In genomic region chr5:65198777-65199120, GRCh38 we compare ENCODE assay signal across 13 cellular contexts.
DNase-seq lines count a peak whose midpoint lies in the region; FAIRE-seq and TF ChIP-seq lines count a peak whose summit lies in the region.
"Had no signal": no experiment of that assay in that cellular context is flagged by ENCODE, and none has a peak within 500 bp of the region (broad histone marks: within the 10 kb centered on the region; RNA-seq: fewer than 3 reads in every experiment).

No MANE protein-coding gene starts in this region.

- H3K23ac ChIP-seq in mesenchymal stem cell (ENCODE audit: low read length in 2 of 2), result no peak overlapping the region

- H3K27ac ChIP-seq in mesenchymal stem cell (ENCODE audit: low read length, poor library complexity, severe bottlenecking) (peak overlapping the region; percentile 97), sigmoid colon (no peak overlapping the region)
- H3K27ac ChIP-seq in effector memory CD4-positive, alpha-beta T cell (ENCODE audit: insufficient read depth, low read length, poor library complexity, severe bottlenecking), result no peak overlapping the region
- H3K27ac ChIP-seq: colonic mucosa, spleen had no signal

- H3K79me1 ChIP-seq in mesenchymal stem cell (replicated peaks; ENCODE audit: low read length, poor library complexity, severe bottlenecking), result peaks cover 2% of the 10 kb centered on the region

- H2AFZ ChIP-seq in mesenchymal stem cell (ENCODE audit: low read depth, low read length), result no peak overlapping the region

- no peak for TF ChIP-seq CTCF in bronchial epithelial cell (IDR thresholded peaks at IDR 0.05; ENCODE audit: insufficient read depth, low read length, severe bottlenecking)
- TF ChIP-seq CTCF in sigmoid colon (IDR thresholded peaks at IDR 0.05), result no peak

- H3K4me2 ChIP-seq in mesenchymal stem cell (ENCODE audit: low read length, poor library complexity, severe bottlenecking), result no peak overlapping the region

- no peak overlapping the region for H2BK12ac ChIP-seq in mesenchymal stem cell (ENCODE audit: low read length in 2 of 2)

- no peak overlapping the region for H2AK5ac ChIP-seq in mesenchymal stem cell (ENCODE audit: low read length, severe bottlenecking)

- H3K4me1 ChIP-seq in mesenchymal stem cell (ENCODE audit: control insufficient read depth, insufficient read depth, low read depth, low read length) (peaks cover 3% of the 10 kb centered on the region), sigmoid colon (no peaks in the 10 kb centered on the region)
- H3K4me1 ChIP-seq in effector memory CD4-positive, alpha-beta T cell (ENCODE audit: control insufficient read depth, insufficient read depth, low read length, poor library complexity, severe bottlenecking), result no peaks in the 10 kb centered on the region
- H3K4me1 ChIP-seq: colonic mucosa, spleen had no signal

- H3K4ac ChIP-seq in mesenchymal stem cell (ENCODE audit: low read depth in 1 of 2, low read length in 2 of 2), result no peak overlapping the region

- no peak overlapping the region for H3K4me3 ChIP-seq in bronchial epithelial cell (ENCODE audit: low read depth, low read length)
- H3K4me3 ChIP-seq in mesenchymal stem cell (ENCODE audit: insufficient read depth in 1 of 2, low read depth in 1 of 2, low read length in 2 of 2), result no peak overlapping the region
- no peak overlapping the region for H3K4me3 ChIP-seq in effector memory CD4-positive, alpha-beta T cell (ENCODE audit: insufficient read depth, low read depth, low read length, poor library complexity, severe bottlenecking)
- H3K4me3 ChIP-seq in sigmoid colon, result no peak overlapping the region
- H3K4me3 ChIP-seq: colonic mucosa, spleen had no signal

- H3K9me3 ChIP-seq in mesenchymal stem cell (ENCODE audit: control insufficient read depth, low read length) (no peaks in the 10 kb centered on the region), sigmoid colon (no peaks in the 10 kb centered on the region)
- H3K9me3 ChIP-seq in effector memory CD4-positive, alpha-beta T cell (ENCODE audit: control insufficient read depth, low read length), result no peaks in the 10 kb centered on the region
- H3K9me3 ChIP-seq: colonic mucosa, spleen had no signal

- H4K91ac ChIP-seq in mesenchymal stem cell (ENCODE audit: low read length), result no peak overlapping the region

- no peak overlapping the region for H2BK15ac ChIP-seq in mesenchymal stem cell (ENCODE audit: low read depth, poor library complexity, severe bottlenecking)

- FAIRE-seq in bronchial epithelial cell (lab: Jason Lieb, UNC), result no peak

- WGBS in mesenchymal stem cell, result 0% methylated on average over 1 of the region's 2 CpGs
- 76 to 79% methylated on average over 2 of the region's 2 CpGs for WGBS in sigmoid colon, 2 donors

- H4K8ac ChIP-seq in mesenchymal stem cell (ENCODE audit: low read length), result no peak overlapping the region

- peak overlapping the region; percentile 90 for H3K9ac ChIP-seq in mesenchymal stem cell (ENCODE audit: low read length)

- H2BK120ac ChIP-seq in mesenchymal stem cell (ENCODE audit: low read depth, low read length), result no peak overlapping the region

- no peak for TF ChIP-seq POLR2A in sigmoid colon (IDR thresholded peaks at IDR 0.05)

- no peaks in the 10 kb centered on the region for H3K36me3 ChIP-seq in bronchial epithelial cell (ENCODE audit: control insufficient read depth, insufficient read depth, low read length)
- H3K36me3 ChIP-seq in mesenchymal stem cell (ENCODE audit: control insufficient read depth in 1 of 2, insufficient read depth in 2 of 2, low read depth in 1 of 2, low read length in 2 of 2), result peaks cover 0 to 44% of the 10 kb centered on the region in 2 experiments
- no peaks in the 10 kb centered on the region for H3K36me3 ChIP-seq in effector memory CD4-positive, alpha-beta T cell (ENCODE audit: control insufficient read depth, insufficient read depth, low read length)
- H3K36me3 ChIP-seq in sigmoid colon, result no peaks in the 10 kb centered on the region
- H3K36me3 ChIP-seq: colonic mucosa, spleen had no signal

- no peak overlapping the region for H3K18ac ChIP-seq in mesenchymal stem cell (ENCODE audit: low read depth in 1 of 2, low read length in 2 of 2)

- no peak overlapping the region for H2BK5ac ChIP-seq in mesenchymal stem cell (ENCODE audit: low read depth, low read length, poor library complexity, severe bottlenecking)

- no peak overlapping the region for H3K14ac ChIP-seq in mesenchymal stem cell (ENCODE audit: low read length in 2 of 2)

- intact Hi-C loops in sigmoid colon (cut with DNase I), result no loop called here

- DNase-seq in AG20443 (ENCODE audit: low spot score), result peak; percentile 80
- DNase-seq in M059J (ENCODE audit: low read depth), result peak; percentile 98
- peak; percentile 98 for DNase-seq in bronchial epithelial cell (ENCODE audit: low read depth)
- DNase-seq in mesenchymal stem cell, result peak; percentile 75
- no peak for DNase-seq in effector memory CD4-positive, alpha-beta T cell
- no peak for DNase-seq in sigmoid colon
- no peak for DNase-seq in stimulated activated naive CD4-positive, alpha-beta T cell treated with Interleukin-2 at 50 U/mL for 16 hours (lab: John Stamatoyannopoulos, UW)
- no peak for DNase-seq in NCI-H187 (lab: John Stamatoyannopoulos, UW)
- DNase-seq: activated T-cell treated with anti-CD3 and anti-CD28 coated beads, Interleukin-2, amount 50 U/mL, for 24 hours; CD8-positive, alpha-beta memory T cell; colonic mucosa; NCI-H146; spleen had no signal

- H3K27me3 ChIP-seq in bronchial epithelial cell (ENCODE audit: control insufficient read depth, insufficient read depth, low read length) (no peaks in the 10 kb centered on the region), mesenchymal stem cell (ENCODE audit: control insufficient read depth in 1 of 2, insufficient read depth in 1 of 2, low read length in 2 of 2) (no peaks in the 10 kb centered on the region), sigmoid colon (no peaks in the 10 kb centered on the region)
- no peaks in the 10 kb centered on the region for H3K27me3 ChIP-seq in effector memory CD4-positive, alpha-beta T cell (replicated peaks; ENCODE audit: control insufficient read depth, insufficient read depth, low read length, poor library complexity, severe bottlenecking)
- H3K27me3 ChIP-seq: colonic mucosa, spleen had no signal

- no peak for TF ChIP-seq EP300 in sigmoid colon (IDR thresholded peaks at IDR 0.05)

Comparison
In these comparisons a context has a peak if more than half of its experiments do, and no peak if none do; other contexts are left out.
1. DNase-seq: peak in AG20443 (single experiment), M059J (single experiment), bronchial epithelial cell (single experiment) and mesenchymal stem cell (single experiment); none in effector memory CD4-positive, alpha-beta T cell (0 of 3), sigmoid colon (single experiment), stimulated activated naive CD4-positive, alpha-beta T cell treated with Interleukin-2 at 50 U/mL for 16 hours (single experiment) and NCI-H187 (0 of 2).